15 cellular contexts compared by ENCODE assay signal in genomic region chr18:25648724-25649260, GRCh38.
DNase-seq lines count a peak whose midpoint lies in the region; ATAC-seq and TF ChIP-seq lines count a peak whose summit lies in the region.
"Had no signal": no experiment of that assay in that cellular context is flagged by ENCODE, and none has a peak within 500 bp of the region (broad histone marks: within the 10 kb centered on the region; RNA-seq: fewer than 3 reads in every experiment).

No MANE protein-coding gene starts in this region.

- H4K20me1 ChIP-seq in osteoblast (ENCODE audit: insufficient read depth, low read length) = no peaks in the 10 kb centered on the region

- no peak for TF ChIP-seq CTCF in osteoblast (IDR thresholded peaks at IDR 0.05; ENCODE audit: extremely low read depth, low read depth, low read length)

- H3K4me2 ChIP-seq in osteoblast (ENCODE audit: insufficient read depth, low read length) = no peak overlapping the region

- no peaks in the 10 kb centered on the region for H3K36me3 ChIP-seq in osteoblast (ENCODE audit: insufficient read depth, low read length)

- no peaks in the 10 kb centered on the region for H3K9me3 ChIP-seq in osteoblast (ENCODE audit: low read depth, low read length)

- no peak overlapping the region for H3K4me3 ChIP-seq in osteoblast (ENCODE audit: insufficient read depth, low read length)

- peak overlapping the region; percentile 88 for H3K27ac ChIP-seq in osteoblast (ENCODE audit: low read depth, low read length)

- no peak for ATAC-seq in GM18517 (IDR thresholded peaks at IDR 0.05; ENCODE audit: unreplicated experiment)
- ATAC-seq in HG03159 (IDR thresholded peaks at IDR 0.05; ENCODE audit: unreplicated experiment) = no peak

- no peaks in the 10 kb centered on the region for H3K27me3 ChIP-seq in osteoblast (ENCODE audit: insufficient read depth, low read length)

- DNase-seq in Ammon's horn (ENCODE audit: low spot score) (peak; percentile 6), LHCN-M2 (ENCODE audit: low read depth) (peak; percentile 89), cerebellum (ENCODE audit: low spot score) (peak; percentile 11), osteoblast (ENCODE audit: insufficient read length, low spot score, missing footprints) (peak; percentile 19), midbrain (lab: John Stamatoyannopoulos, UW) (no peak)
- DNase-seq in activated T-cell treated with anti-CD3 and anti-CD28 coated beads, Interleukin-2, amount 50 U/mL, for 48 hours = no peak
- DNase-seq: CD4-positive, alpha-beta memory T cell; H9; MV-4-11; NCI-H1417 treated with DMSO at 0.1 percent for 48 hours; NCI-H2029; NCI-H510A treated with DMSO at 0.1 percent for 48 hours; SIG-M5 had no signal

- no peaks in the 10 kb centered on the region for H3K79me2 ChIP-seq in osteoblast (ENCODE audit: insufficient read depth, low read length)

- H3K4me1 ChIP-seq in osteoblast (ENCODE audit: insufficient read depth, low read length) = peaks cover 32% of the 10 kb centered on the region

- no peak overlapping the region for H2AFZ ChIP-seq in osteoblast (ENCODE audit: low read length)

Comparison
In these comparisons a context has a peak if more than half of its experiments do, and no peak if none do; other contexts are left out.
1. DNase-seq: peak in Ammon's horn (single experiment), LHCN-M2 (single experiment), cerebellum (single experiment) and osteoblast (single experiment); none in midbrain (single experiment) and activated T-cell treated with anti-CD3 and anti-CD28 coated beads, Interleukin-2, amount 50 U/mL, for 48 hours (0 of 2).